Comparison of ENCODE assay signal across 8 cellular contexts in the genomic region with DNA sequence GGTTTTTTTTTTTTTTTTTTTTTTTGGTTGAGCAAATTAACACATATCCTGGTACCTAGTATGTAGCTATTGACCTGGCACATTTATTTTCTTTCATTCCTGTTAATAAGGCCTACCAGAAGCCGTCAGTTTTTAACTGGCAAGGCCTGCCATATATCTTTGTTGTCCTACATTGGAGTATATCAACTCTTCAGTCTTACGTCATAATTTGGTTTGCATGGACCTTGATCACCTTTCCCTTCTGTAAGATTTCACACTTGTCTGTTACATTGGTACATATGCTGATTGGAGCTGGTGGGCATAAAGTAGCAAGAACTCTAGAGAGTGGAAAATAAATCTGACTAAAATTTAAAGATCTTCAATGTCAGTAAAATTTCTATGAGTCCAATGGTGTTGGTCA.
"Had no signal": no experiment of that assay in that cellular context is flagged by ENCODE, and none has a peak within 500 bp of the region (broad histone marks: within the 10 kb centered on the region; RNA-seq: fewer than 3 reads in every experiment).

No MANE protein-coding gene starts in this region.

- FAIRE-seq: G401.6, GM12878, GM12891, GM12892, GM18507, GM19239 had no signal

- ATAC-seq: GM12878 had no signal

- H3K4me3 ChIP-seq: GM12878 had no signal

- DNase-seq: GDM1, GF-D8 had no signal
